1 cellular context compared by ENCODE assay signal in the genomic region with DNA sequence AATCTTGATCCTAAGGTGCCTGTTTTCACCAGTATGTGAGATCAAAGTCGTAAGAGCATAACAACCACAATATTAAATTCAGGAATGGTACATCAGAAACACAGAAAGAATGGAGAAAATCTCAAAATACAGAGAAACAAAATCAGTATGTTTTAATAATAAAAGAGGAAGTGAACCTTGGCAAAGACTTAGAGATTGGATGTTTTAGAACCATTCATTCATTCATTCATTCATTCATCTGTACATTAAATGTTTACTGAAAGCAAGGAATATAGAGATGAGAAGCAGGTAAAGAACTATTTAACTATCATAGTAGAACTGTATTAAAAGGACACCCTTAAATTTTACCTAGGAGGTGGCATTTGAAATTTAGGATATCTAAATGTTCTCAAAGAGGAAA.
A peak's percentile ranks its signal among the peaks of the same experiment; 100 is the strongest.
TF ChIP-seq lines count a peak whose summit lies in the region.

No MANE protein-coding gene starts in this region.

TF ChIP-seq in GM12878, 131 proteins besides CTCF, POLR2A, EP300 and RAD21:
- TF ChIP-seq NFIC (IDR thresholded peaks at IDR 0.05; ENCODE audit: low read depth, low read length) (no peak), SPI1 (IDR thresholded peaks at IDR 0.05; ENCODE audit: borderline replicate concordance, insufficient read depth, low read depth, low read length) (peak; percentile 43; the same call in 1 of the 2 replicates), ZNF24 (IDR thresholded peaks at IDR 0.05) (peak; percentile 95), MTA3 (IDR thresholded peaks at IDR 0.05; ENCODE audit: borderline replicate concordance, low read length) (no peak), SIX5 (IDR thresholded peaks at IDR 0.05; ENCODE audit: low read depth, low read length, severe bottlenecking) (no peak), HCFC1 (IDR thresholded peaks at IDR 0.05; ENCODE audit: low read length) (no peak), GABPA (IDR thresholded peaks at IDR 0.05; ENCODE audit: low read depth) (no peak), ZBED1 (IDR thresholded peaks at IDR 0.05; ENCODE audit: borderline replicate concordance) (no peak), MYC (IDR thresholded peaks at IDR 0.05; ENCODE audit: insufficient read depth, insufficient read length, insufficient replicate concordance, low read length, severe bottlenecking) (no peak), STAT3 (IDR thresholded peaks at IDR 0.05; ENCODE audit: low read depth, low read length) (no peak), ZNF592 (IDR thresholded peaks at IDR 0.05) (no peak), CHD1 (IDR thresholded peaks at IDR 0.05; ENCODE audit: low read depth, low read length) (no peak), CEBPB (IDR thresholded peaks at IDR 0.05; ENCODE audit: borderline replicate concordance in 1 of 2, low read depth in 2 of 2, low read length in 2 of 2) (no peak)
- TF ChIP-seq, protein P1, sequence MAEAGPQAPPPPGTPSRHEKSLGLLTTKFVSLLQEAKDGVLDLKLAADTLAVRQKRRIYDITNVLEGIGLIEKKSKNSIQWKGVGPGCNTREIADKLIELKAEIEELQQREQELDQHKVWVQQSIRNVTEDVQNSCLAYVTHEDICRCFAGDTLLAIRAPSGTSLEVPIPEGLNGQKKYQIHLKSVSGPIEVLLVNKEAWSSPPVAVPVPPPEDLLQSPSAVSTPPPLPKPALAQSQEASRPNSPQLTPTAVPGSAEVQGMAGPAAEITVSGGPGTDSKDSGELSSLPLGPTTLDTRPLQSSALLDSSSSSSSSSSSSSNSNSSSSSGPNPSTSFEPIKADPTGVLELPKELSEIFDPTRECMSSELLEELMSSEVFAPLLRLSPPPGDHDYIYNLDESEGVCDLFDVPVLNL (IDR thresholded peaks at IDR 0.05; ENCODE audit: low read depth, low read length), result no peak
